Comparison of ENCODE assay signal across 15 cellular contexts in the genomic region with DNA sequence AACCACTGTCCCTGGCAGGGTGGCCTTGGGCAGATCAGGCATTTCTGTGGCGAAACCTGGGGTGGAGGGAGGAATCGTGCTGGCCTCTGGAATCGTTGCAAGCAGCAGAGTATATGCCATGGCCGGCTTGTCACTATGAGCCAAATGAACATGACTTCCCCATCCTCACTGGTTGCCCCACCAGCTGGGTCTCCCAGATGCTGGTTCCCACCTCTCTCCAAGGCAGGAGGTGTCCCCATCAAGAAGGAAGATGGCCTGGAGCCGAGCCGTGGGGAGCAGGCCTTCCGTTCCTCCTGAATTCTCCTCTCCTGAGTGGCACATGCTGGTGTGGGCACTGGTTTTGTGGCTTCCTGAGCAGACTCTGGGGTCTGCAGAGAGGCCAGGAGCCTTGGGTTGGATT.
"Had no signal": no experiment of that assay in that cellular context is flagged by ENCODE, and none has a peak within 500 bp of the region (broad histone marks: within the 10 kb centered on the region; RNA-seq: fewer than 3 reads in every experiment).

No MANE protein-coding gene starts in this region.

- DNase-seq: central memory CD4-positive, alpha-beta T cell; cortex of kidney; effector memory CD4-positive, alpha-beta T cell; hippocampal formation; right cardiac atrium; stimulated activated CD4-positive, alpha-beta T cell treated with anti-CD3 and anti-CD28 coated beads, Interleukin-2, amount 100 ng/mL, for 24 hours; stimulated activated CD4-positive, alpha-beta T cell treated with anti-CD3 and anti-CD28 coated beads, Interleukin-4, amount 100 ng/mL, for 4 hours; stimulated activated naive B cell treated with anti-CD40 and anti-IgM and Interleukin-4, amounts not matched to agents 10 μg/mL and 1 μg/mL and 100 μg/mL, for 72 hours; stimulated activated naive CD8-positive, alpha-beta T cell treated with anti-CD3 and anti-CD28 coated beads, Interleukin-15, amount 100 ng/mL, for 72 hours; testis had no signal

- H3K36me3 ChIP-seq: heart left ventricle, tibial nerve had no signal

- H3K9me3 ChIP-seq: testis had no signal

- H3K4me3 ChIP-seq: dorsolateral prefrontal cortex, heart left ventricle, testis, tibial nerve had no signal

- H3K27ac Mint-ChIP-seq: nephron; stimulated activated naive B cell treated with anti-CD40 and anti-IgM and Interleukin-4, amounts not matched to agents 10 μg/mL and 1 μg/mL and 100 μg/mL, for 72 hours; stimulated activated naive CD8-positive, alpha-beta T cell treated with anti-CD3 and anti-CD28 coated beads, Interleukin-15, amount 100 ng/mL, for 72 hours had no signal

- H3K4me1 Mint-ChIP-seq: nephron; stimulated activated naive CD8-positive, alpha-beta T cell treated with anti-CD3 and anti-CD28 coated beads, Interleukin-15, amount 100 ng/mL, for 72 hours had no signal

- H3K4me1 ChIP-seq: testis, tibial nerve had no signal

- H3K27me3 Mint-ChIP-seq: stimulated activated naive B cell treated with anti-CD40 and anti-IgM and Interleukin-4, amounts not matched to agents 10 μg/mL and 1 μg/mL and 100 μg/mL, for 72 hours; stimulated activated naive CD8-positive, alpha-beta T cell treated with anti-CD3 and anti-CD28 coated beads, Interleukin-15, amount 100 ng/mL, for 72 hours had no signal

- H3K4me3 Mint-ChIP-seq: nephron; stimulated activated naive B cell treated with anti-CD40 and anti-IgM and Interleukin-4, amounts not matched to agents 10 μg/mL and 1 μg/mL and 100 μg/mL, for 72 hours; stimulated activated naive CD8-positive, alpha-beta T cell treated with anti-CD3 and anti-CD28 coated beads, Interleukin-15, amount 100 ng/mL, for 72 hours had no signal

- H3K27me3 ChIP-seq: heart left ventricle, testis, tibial nerve had no signal

- ATAC-seq: esophagus mucosa; heart left ventricle; right cardiac atrium; stimulated activated naive B cell treated with anti-CD40 and anti-IgM and Interleukin-4, amounts not matched to agents 10 μg/mL and 1 μg/mL and 100 μg/mL, for 72 hours; stimulated activated naive CD8-positive, alpha-beta T cell treated with anti-CD3 and anti-CD28 coated beads, Interleukin-15, amount 100 ng/mL, for 72 hours had no signal

- H3K27ac ChIP-seq: dorsolateral prefrontal cortex, heart left ventricle, testis, tibial nerve had no signal
